10 cellular contexts compared by ENCODE assay signal in genomic region chr17:48722924-48723554, GRCh38. TPM values are rescaled to one million over a fixed set of nuclear protein-coding genes. Genes with fewer than 3 reads are reported as not detected.
A peak's percentile ranks its signal among the peaks of the same experiment; 100 is the strongest.
DNase-seq lines count a peak whose midpoint lies in the region; ATAC-seq, FAIRE-seq and TF ChIP-seq lines count a peak whose summit lies in the region.
"Had no signal": no experiment of that assay in that cellular context is flagged by ENCODE, and none has a peak within 500 bp of the region (broad histone marks: within the 10 kb centered on the region; RNA-seq: fewer than 3 reads in every experiment).

PRAC2 (plus strand) TSS chr17:48723185; CDS start chr17:48724411, 1,226 bp downstream.

- no TSS peak for BruUV-seq in HepG2 (replicated peaks; lab: Mats Ljungman, UMichigan)

- H3K36me3 Mint-ChIP-seq in activated CD4-positive, alpha-beta T cell treated with anti-CD3 and anti-CD28 coated beads, Interleukin-2, amount 10 ng/mL, durations not matched to agents 7 days and 5 days (ENCODE audit: low read depth), result no peaks in the 10 kb centered on the region
- no peaks in the 10 kb centered on the region for H3K36me3 Mint-ChIP-seq in T-cell
- H3K36me3 Mint-ChIP-seq in stimulated activated naive B cell treated with anti-CD40 and anti-IgM and Interleukin-4, amounts not matched to agents 10 μg/mL and 1 μg/mL and 100 μg/mL, for 72 hours, result peaks cover 3 to 8% of the 10 kb centered on the region in 2 donors

- no peak for TF ChIP-seq RAD21 in HepG2 (CRISPR knock-in tag; IDR thresholded peaks at IDR 0.05)

- H3K27me3 Mint-ChIP-seq in activated CD4-positive, alpha-beta T cell treated with anti-CD3 and anti-CD28 coated beads, Interleukin-2, amount 10 ng/mL, durations not matched to agents 7 days and 5 days, result peaks cover 96% of the 10 kb centered on the region
- H3K27me3 Mint-ChIP-seq in T-cell, result peaks cover 75 to 95% of the 10 kb centered on the region in 2 donors
- peaks cover 91 to 94% of the 10 kb centered on the region in 2 donors for H3K27me3 Mint-ChIP-seq in stimulated activated naive B cell treated with anti-CD40 and anti-IgM and Interleukin-4, amounts not matched to agents 10 μg/mL and 1 μg/mL and 100 μg/mL, for 72 hours

- H3K4me2 ChIP-seq in HepG2 (ENCODE audit: low read depth, low read length), result no peak within 1 kb of the TSS

- peaks cover 100% of the 10 kb centered on the region for H3K27me3 ChIP-seq in iPS-15b (ENCODE audit: control insufficient read depth, insufficient read depth, low read length)
- peaks cover 21 to 76% of the 10 kb centered on the region in 2 experiments for H3K27me3 ChIP-seq in HepG2 (ENCODE audit: control insufficient read depth in 1 of 2, insufficient read depth in 2 of 2, low read length in 2 of 2)

- peaks cover 35% of the 10 kb centered on the region for H3K4me1 Mint-ChIP-seq in activated CD4-positive, alpha-beta T cell treated with anti-CD3 and anti-CD28 coated beads, Interleukin-2, amount 10 ng/mL, durations not matched to agents 7 days and 5 days
- peaks cover 45 to 56% (median 46%) of the 10 kb centered on the region in 3 donors for H3K4me1 Mint-ChIP-seq in T-cell
- peaks cover 27 to 62% of the 10 kb centered on the region in 2 donors for H3K4me1 Mint-ChIP-seq in stimulated activated naive B cell treated with anti-CD40 and anti-IgM and Interleukin-4, amounts not matched to agents 10 μg/mL and 1 μg/mL and 100 μg/mL, for 72 hours

- H3K9me3 ChIP-seq in iPS-15b (ENCODE audit: control insufficient read depth, insufficient read depth, low read length) (no peaks in the 10 kb centered on the region), HepG2 (ENCODE audit: low read length) (no peaks in the 10 kb centered on the region)

- no peak for FAIRE-seq in HepG2 (lab: Jason Lieb, UNC)
- FAIRE-seq: GM12892 had no signal

- H3K36me3 ChIP-seq in iPS-15b (ENCODE audit: control insufficient read depth, insufficient read depth, low read length) (no peaks in the 10 kb centered on the region), HepG2 (replicated peaks in 1 of 2; ENCODE audit: control insufficient read depth in 1 of 2, insufficient read depth in 2 of 2, low read length in 2 of 2) (no peaks in the 10 kb centered on the region)

- no peaks in the 10 kb centered on the region for H4K20me1 ChIP-seq in HepG2 (ENCODE audit: insufficient read depth, low read length)

- CTCF ChIA-PET in activated CD4-positive, alpha-beta T cell treated with anti-CD3 and anti-CD28 coated beads, Interleukin-2, amount 10 ng/mL, durations not matched to agents 7 days and 5 days (lab: Charles Lee), result interaction anchor here (0.7 to 3.8 kb wide), 16 partner anchors 9 to 1368 kb away, joined by 3 to 24 read pairs (median 6); partner anchors contain the start of gene HOXB5
- CTCF ChIA-PET in T-cell (lab: Charles Lee), result interaction anchor here (0.6 to 2.6 kb wide), 7 partner anchors 9 to 161 kb away, joined by 3 to 15 read pairs (median 4); no protein-coding TSS in a partner anchor
- CTCF ChIA-PET in HepG2 (lab: Yijun Ruan, JAX; ENCODE audit: low intra/inter-chr PET ratio, low total read pairs), result interaction anchor here (1.4 to 3.8 kb wide), 2 partner anchors 68 to 156 kb away, joined by 4 to 37 read pairs; no protein-coding TSS in a partner anchor

- in situ Hi-C loops in HepG2 (cut with HindIII; ENCODE audit: extremely low pct_ligation_motif_present, low pct_unique_long_range_greater_than_20kb), result no loop called here

- TF ChIP-seq POLR2A in HepG2 (IDR thresholded peaks at IDR 0.05; ENCODE audit: insufficient read depth in 1 of 2, low read depth in 2 of 2, low read length in 2 of 2), result no peak

- 31% methylated on average over 22 of the region's 22 CpGs for WGBS in HepG2 (ENCODE audit: low lambda C conversion rate)

- peak within 1 kb of the TSS; percentile 32 for H3K4me3 ChIP-seq in iPS-15b (ENCODE audit: low read depth, low read length)
- H3K4me3 ChIP-seq in HepG2 (replicated peaks in 1 of 3; ENCODE audit: insufficient read depth in 1 of 3, low read depth in 2 of 3, low read length in 3 of 3), result no peak within 1 kb of the TSS

- no peak for TF ChIP-seq CTCF in HepG2 (CRISPR knock-in tag; IDR thresholded peaks at IDR 0.05)

- H3K79me2 ChIP-seq in HepG2 (ENCODE audit: insufficient read depth, low read length), result no peaks in the 10 kb centered on the region
- H3K79me2 ChIP-seq: parathyroid adenoma had no signal

- H3K4me3 Mint-ChIP-seq in activated CD4-positive, alpha-beta T cell treated with anti-CD3 and anti-CD28 coated beads, Interleukin-2, amount 10 ng/mL, durations not matched to agents 7 days and 5 days, result peak within 1 kb of the TSS; percentile 26
- H3K4me3 Mint-ChIP-seq in T-cell, result peak within 1 kb of the TSS; percentile 57 to 78 (median 63)
- peak within 1 kb of the TSS; percentile 45 to 67 for H3K4me3 Mint-ChIP-seq in stimulated activated naive B cell treated with anti-CD40 and anti-IgM and Interleukin-4, amounts not matched to agents 10 μg/mL and 1 μg/mL and 100 μg/mL, for 72 hours

- POLR2A ChIA-PET in activated CD4-positive, alpha-beta T cell treated with anti-CD3 and anti-CD28 coated beads, Interleukin-2, amount 10 ng/mL, durations not matched to agents 7 days and 5 days (lab: Charles Lee), result interaction anchor here (0.5 kb wide), 1 partner anchor 76 kb away, joined by 3 read pairs; no protein-coding TSS in a partner anchor
- POLR2A ChIA-PET in T-cell (lab: Charles Lee), result no interaction called here
- POLR2A ChIA-PET in HepG2 (lab: Yijun Ruan, JAX), result no interaction called here

- H3K9ac ChIP-seq in iPS-15b (ENCODE audit: low read depth, low read length) (no peak within 1 kb of the TSS), HepG2 (ENCODE audit: insufficient read depth, low read depth, low read length) (no peak within 1 kb of the TSS)
- H3K9ac ChIP-seq: parathyroid adenoma had no signal

- peaks cover 11% of the 10 kb centered on the region for H3K4me1 ChIP-seq in iPS-15b (ENCODE audit: control insufficient read depth, insufficient read depth, low read length)
- H3K4me1 ChIP-seq in HepG2 (ENCODE audit: insufficient read depth, low read length), result no peaks in the 10 kb centered on the region
- H3K4me1 ChIP-seq: parathyroid adenoma had no signal

- H3K27ac Mint-ChIP-seq in activated CD4-positive, alpha-beta T cell treated with anti-CD3 and anti-CD28 coated beads, Interleukin-2, amount 10 ng/mL, durations not matched to agents 7 days and 5 days, result peak within 1 kb of the TSS; percentile 65
- peak within 1 kb of the TSS in 1 of 2 donors; percentile 31 for H3K27ac Mint-ChIP-seq in T-cell
- peak within 1 kb of the TSS; percentile 92 for H3K27ac Mint-ChIP-seq in stimulated activated naive B cell treated with anti-CD40 and anti-IgM and Interleukin-4, amounts not matched to agents 10 μg/mL and 1 μg/mL and 100 μg/mL, for 72 hours

- H2AFZ ChIP-seq in HepG2 (ENCODE audit: low read length), result no peak within 1 kb of the TSS
- H2AFZ ChIP-seq: parathyroid adenoma had no signal

- ATAC-seq in T-cell (replicated peaks in 1 of 4), result no peak
- no peak for ATAC-seq in stimulated activated naive B cell treated with anti-CD40 and anti-IgM and Interleukin-4, amounts not matched to agents 10 μg/mL and 1 μg/mL and 100 μg/mL, for 72 hours (replicated peaks)
- no peak for ATAC-seq in HG03025 (IDR thresholded peaks at IDR 0.05; ENCODE audit: low FRiP score, unreplicated experiment)
- ATAC-seq in HepG2, result no peak

- TF ChIP-seq EP300 in HepG2 (IDR thresholded peaks at IDR 0.05; ENCODE audit: low read depth in 2 of 2, low read length in 2 of 2) (no peak), HepG2 (CRISPR knock-in tag; IDR thresholded peaks at IDR 0.05; ENCODE audit: borderline replicate concordance) (no peak)

- H3K9me3 Mint-ChIP-seq in activated CD4-positive, alpha-beta T cell treated with anti-CD3 and anti-CD28 coated beads, Interleukin-2, amount 10 ng/mL, durations not matched to agents 7 days and 5 days, result no peaks in the 10 kb centered on the region
- no peaks in the 10 kb centered on the region for H3K9me3 Mint-ChIP-seq in T-cell
- H3K9me3 Mint-ChIP-seq in stimulated activated naive B cell treated with anti-CD40 and anti-IgM and Interleukin-4, amounts not matched to agents 10 μg/mL and 1 μg/mL and 100 μg/mL, for 72 hours, result peaks cover 0 to 6% of the 10 kb centered on the region in 2 donors

- intact Hi-C loops in cardiac septum (cut with DNase I) (loop anchor here (5.0 kb wide), 2 partner anchors 159 to 274 kb away; partner anchors contain the start of gene IGF2BP1), HepG2 (cut with micrococcal nuclease; ENCODE audit: unreplicated experiment) (no loop called here)

- no peak for DNase-seq in activated CD4-positive, alpha-beta T cell treated with anti-CD3 and anti-CD28 coated beads, Interleukin-2, amount 10 ng/mL, durations not matched to agents 7 days and 5 days
- no peak for DNase-seq in activated CD4-positive, alpha-beta T cell treated with anti-CD3 and anti-CD28 coated beads, Interleukin-2, amount 50 U/mL, for 1 hour
- DNase-seq in T-cell (no peak), cardiac septum (ENCODE audit: low spot score) (no peak), HepG2 (ENCODE audit: low spot score) (no peak)
- no peak for DNase-seq in stimulated activated naive B cell treated with anti-CD40 and anti-IgM and Interleukin-4, amounts not matched to agents 10 μg/mL and 1 μg/mL and 100 μg/mL, for 72 hours

- H3K27ac ChIP-seq in HepG2 (ENCODE audit: extremely low read length, insufficient read depth, low read length), result no peak within 1 kb of the TSS
- H3K27ac ChIP-seq: parathyroid adenoma had no signal

RNA-seq across cellular contexts. Expression of gene PRAC2, which starts in this region (rescaled TPM):
- total RNA-seq in activated CD4-positive, alpha-beta T cell treated with anti-CD3 and anti-CD28 coated beads, Interleukin-2, amount 10 ng/mL, durations not matched to agents 7 days and 5 days, result not detected
- total RNA-seq in T-cell (not detected), cardiac septum (not detected), HepG2 (2016; rRNA removed; fragmentation: Illumina TruSeq; extraction: Trizol) (not detected in 2 replicates)
- not detected in 2 replicates for total RNA-seq in HepG2 (2016; cell fraction: cytosol; rRNA removed; fragmentation: Illumina TruSeq; extraction: Trizol; ENCODE audit: low read depth)
- not detected in 2 replicates for total RNA-seq in HepG2 (2016; cell fraction: insoluble cytoplasmic fraction; rRNA removed; fragmentation: Illumina TruSeq; extraction: Trizol)
- not detected in 2 replicates for total RNA-seq in HepG2 (2016; cell fraction: membrane; rRNA removed; fragmentation: Illumina TruSeq; extraction: Trizol)
- total RNA-seq in HepG2 (2016; cell fraction: nucleus; rRNA removed; fragmentation: Illumina TruSeq; extraction: Trizol), result not detected in 2 replicates
- not detected in 2 replicates for polyA plus RNA-seq in HepG2 (2011; rRNA removed)
- not detected in 2 replicates for polyA plus RNA-seq in HepG2 (2011; cell fraction: cytosol; rRNA removed)
- not detected in 2 replicates for polyA plus RNA-seq in HepG2 (2011; cell fraction: nucleus; rRNA removed)
- not detected in 2 replicates for polyA plus RNA-seq in HepG2 (2012)
- polyA plus RNA-seq in HepG2 (2016; cell fraction: cytosol; fragmentation: Illumina TruSeq; extraction: Trizol; ENCODE audit: low read depth), result not detected in 2 replicates
- not detected in 2 replicates for polyA plus RNA-seq in HepG2 (2016; cell fraction: insoluble cytoplasmic fraction; fragmentation: Illumina TruSeq; extraction: Trizol; ENCODE audit: low read depth)
- polyA plus RNA-seq in HepG2 (2016; cell fraction: membrane; fragmentation: Illumina TruSeq; extraction: Trizol; ENCODE audit: low read depth), result not detected in 2 replicates
- polyA plus RNA-seq in HepG2 (2016; cell fraction: nucleus; fragmentation: Illumina TruSeq; extraction: Trizol; ENCODE audit: insufficient read depth, low read depth), result not detected in 2 replicates
- polyA minus RNA-seq in HepG2 (2011; rRNA and poly(A)+ RNA removed; ENCODE audit: low replicate concordance), result not detected in 2 replicates
- polyA minus RNA-seq in HepG2 (2011; cell fraction: cytosol; rRNA and poly(A)+ RNA removed), result not detected in 2 replicates
- polyA minus RNA-seq in HepG2 (2011; cell fraction: nucleus; rRNA and poly(A)+ RNA removed), result not detected in 2 replicates
